In genomic region chr19:8731428-8732169, GRCh38 we compare ENCODE assay signal across 24 cellular contexts. TPM values are rescaled to one million over a fixed set of nuclear protein-coding genes. Genes with fewer than 3 reads are reported as not detected.
A peak's percentile ranks its signal among the peaks of the same experiment; 100 is the strongest.
DNase-seq lines count a peak whose midpoint lies in the region; ATAC-seq and TF ChIP-seq lines count a peak whose summit lies in the region.
"Had no signal": no experiment of that assay in that cellular context is flagged by ENCODE, and none has a peak within 500 bp of the region (broad histone marks: within the 10 kb centered on the region; RNA-seq: fewer than 3 reads in every experiment).

No MANE protein-coding gene starts in this region.

- H3F3A ChIP-seq in SK-N-SH (replicated peaks; ENCODE audit: insufficient read depth), result no peaks in the 10 kb centered on the region

- no peak overlapping the region for H2AFZ ChIP-seq in SK-N-SH (ENCODE audit: low read depth)

- ATAC-seq in SK-N-SH treated with all-trans-retinoic acid at 6 μM for 48 hours, result no peak
- ATAC-seq in HG02884 (IDR thresholded peaks at IDR 0.05; ENCODE audit: unreplicated experiment), result no peak

- H3K36me3 ChIP-seq in SK-N-SH (replicated peaks in 1 of 2; ENCODE audit: control insufficient read depth in 1 of 2, insufficient read depth in 2 of 2, low read length in 1 of 2) (no peaks in the 10 kb centered on the region), liver (ENCODE audit: control insufficient read depth in 4 of 4, insufficient read depth in 3 of 4, low read depth in 1 of 4, low read length in 3 of 4) (no peaks in the 10 kb centered on the region)
- H3K36me3 ChIP-seq: BE2C, cardiac muscle cell had no signal

- H3K9ac ChIP-seq in SK-N-SH (no peak overlapping the region), liver (ENCODE audit: low read depth in 1 of 2, low read length in 2 of 2) (no peak overlapping the region)

- TF ChIP-seq CTCF in SK-N-SH (IDR thresholded peaks at IDR 0.05) (no peak), liver (IDR thresholded peaks at IDR 0.05; ENCODE audit: low read depth, low read length, missing input control) (no peak)

- H3K9me2 ChIP-seq in SK-N-SH, result no peaks in the 10 kb centered on the region

- H3K4me2 ChIP-seq in SK-N-SH, result no peak overlapping the region

- intact Hi-C loops in posterior vena cava (cut with DNase I), result no loop called here

- POLR2A ChIA-PET in SK-N-SH (lab: Yijun Ruan, JAX), result no interaction called here

- no peak for DNase-seq in SK-N-SH
- DNase-seq in activated CD4-positive, alpha-beta T cell treated with anti-CD3 and anti-CD28 coated beads, Interleukin-2, amount 50 U/mL, for 48 hours, result peak; percentile 5
- DNase-seq in SKM-1 treated with dmso at 0.1 percent for 144 hours (lab: John Stamatoyannopoulos, UW; ENCODE audit: unreplicated experiment), result no peak
- no peak for DNase-seq in posterior vena cava (ENCODE audit: low spot score)
- DNase-seq: 8988T, amniotic stem cell, BE2C, H9, MV-4-11, natural killer cell, NCI-H2029, NCI-H446 treated with DMSO at 0.1 percent for 48 hours, posterior cingulate gyrus had no signal

- 29% methylated on average over 19 of the region's 19 CpGs for WGBS in SK-N-SH (ENCODE audit: low lambda C conversion rate)
- WGBS in liver, result 52% methylated on average over 19 of the region's 19 CpGs

- H3K4me3 ChIP-seq in SK-N-SH (ENCODE audit: low read depth in 2 of 2, low read length in 1 of 2), result no peak overlapping the region
- no peak overlapping the region for H3K4me3 ChIP-seq in liver (ENCODE audit: low read depth in 1 of 3, low read length in 3 of 3)
- H3K4me3 ChIP-seq: cardiac muscle cell, skin epidermis had no signal

- H3K4me1 ChIP-seq in SK-N-SH (ENCODE audit: control insufficient read depth in 1 of 2, insufficient read depth in 2 of 2, low read depth in 1 of 2, low read length in 1 of 2) (no peaks in the 10 kb centered on the region), liver (ENCODE audit: control insufficient read depth in 4 of 4, insufficient read depth in 4 of 4, low read length in 3 of 4) (no peaks in the 10 kb centered on the region)
- H3K4me1 ChIP-seq: BE2C had no signal

- TF ChIP-seq RAD21 in SK-N-SH (IDR thresholded peaks at IDR 0.05; ENCODE audit: low read length) (no peak), Ishikawa (IDR thresholded peaks at IDR 0.05; ENCODE audit: low read depth) (no peak), liver (IDR thresholded peaks at IDR 0.05) (no peak)

- no peaks in the 10 kb centered on the region for H3K79me2 ChIP-seq in SK-N-SH (ENCODE audit: insufficient read depth)

- TF ChIP-seq EP300 in SK-N-SH (IDR thresholded peaks at IDR 0.05; ENCODE audit: borderline replicate concordance in 1 of 2, low read depth in 1 of 2, low read length in 1 of 2) (no peak), Ishikawa (IDR thresholded peaks at IDR 0.05; ENCODE audit: borderline replicate concordance) (no peak)

- H3K9me3 ChIP-seq in SK-N-SH (no peaks in the 10 kb centered on the region), liver (ENCODE audit: control insufficient read depth in 4 of 4, low read length in 3 of 4) (peaks cover 0 to 4% (median 0%) of the 10 kb centered on the region in 4 donors)
- H3K9me3 ChIP-seq: BE2C had no signal

- no peaks in the 10 kb centered on the region for H3K27me3 ChIP-seq in SK-N-SH (ENCODE audit: insufficient read depth)
- H3K27me3 ChIP-seq in liver (ENCODE audit: control insufficient read depth in 4 of 4, insufficient read depth in 4 of 4, low read length in 3 of 4), result no peaks in the 10 kb centered on the region
- H3K27me3 ChIP-seq: BE2C, cardiac muscle cell had no signal

- CTCF ChIA-PET in SK-N-SH (lab: Yijun Ruan, JAX), result no interaction called here

- H3K27ac ChIP-seq in SK-N-SH (ENCODE audit: low read depth in 2 of 2, low read length in 1 of 2) (no peak overlapping the region), liver (ENCODE audit: low read depth in 1 of 2, low read length in 2 of 2) (no peak overlapping the region)
- H3K27ac ChIP-seq: cardiac muscle cell, skin epidermis had no signal

- no peaks in the 10 kb centered on the region for H4K20me1 ChIP-seq in SK-N-SH (ENCODE audit: insufficient read depth)

TF ChIP-seq in SK-N-SH treated with all-trans-retinoic acid at 6 μM for 48 hours, 23 proteins besides CTCF, POLR2A, EP300 and RAD21:
- TF ChIP-seq CSDC2 (CRISPR knock-in tag; IDR thresholded peaks at IDR 0.05), result no peak
- no peak for TF ChIP-seq TOX (CRISPR knock-in tag; IDR thresholded peaks at IDR 0.05; ENCODE audit: borderline replicate concordance)
- TF ChIP-seq POU6F1 (CRISPR knock-in tag; IDR thresholded peaks at IDR 0.05; ENCODE audit: borderline replicate concordance, low read depth), result no peak
- TF ChIP-seq BACH2 (CRISPR knock-in tag; IDR thresholded peaks at IDR 0.05; ENCODE audit: borderline replicate concordance), result no peak
TF ChIP-seq in SK-N-SH treated with all-trans-retinoic acid at 6 μM for 48 hours: peak in this region for 0.

TF ChIP-seq in Ishikawa, 13 proteins besides CTCF, POLR2A, EP300 and RAD21 (continues in another document):
- TF ChIP-seq CEBPB (IDR thresholded peaks at IDR 0.05) (no peak), TAF1 (IDR thresholded peaks at IDR 0.05; ENCODE audit: low read depth) (no peak), YY1 (IDR thresholded peaks at IDR 0.05; ENCODE audit: low read depth) (no peak)
- TF ChIP-seq, protein P1, sequence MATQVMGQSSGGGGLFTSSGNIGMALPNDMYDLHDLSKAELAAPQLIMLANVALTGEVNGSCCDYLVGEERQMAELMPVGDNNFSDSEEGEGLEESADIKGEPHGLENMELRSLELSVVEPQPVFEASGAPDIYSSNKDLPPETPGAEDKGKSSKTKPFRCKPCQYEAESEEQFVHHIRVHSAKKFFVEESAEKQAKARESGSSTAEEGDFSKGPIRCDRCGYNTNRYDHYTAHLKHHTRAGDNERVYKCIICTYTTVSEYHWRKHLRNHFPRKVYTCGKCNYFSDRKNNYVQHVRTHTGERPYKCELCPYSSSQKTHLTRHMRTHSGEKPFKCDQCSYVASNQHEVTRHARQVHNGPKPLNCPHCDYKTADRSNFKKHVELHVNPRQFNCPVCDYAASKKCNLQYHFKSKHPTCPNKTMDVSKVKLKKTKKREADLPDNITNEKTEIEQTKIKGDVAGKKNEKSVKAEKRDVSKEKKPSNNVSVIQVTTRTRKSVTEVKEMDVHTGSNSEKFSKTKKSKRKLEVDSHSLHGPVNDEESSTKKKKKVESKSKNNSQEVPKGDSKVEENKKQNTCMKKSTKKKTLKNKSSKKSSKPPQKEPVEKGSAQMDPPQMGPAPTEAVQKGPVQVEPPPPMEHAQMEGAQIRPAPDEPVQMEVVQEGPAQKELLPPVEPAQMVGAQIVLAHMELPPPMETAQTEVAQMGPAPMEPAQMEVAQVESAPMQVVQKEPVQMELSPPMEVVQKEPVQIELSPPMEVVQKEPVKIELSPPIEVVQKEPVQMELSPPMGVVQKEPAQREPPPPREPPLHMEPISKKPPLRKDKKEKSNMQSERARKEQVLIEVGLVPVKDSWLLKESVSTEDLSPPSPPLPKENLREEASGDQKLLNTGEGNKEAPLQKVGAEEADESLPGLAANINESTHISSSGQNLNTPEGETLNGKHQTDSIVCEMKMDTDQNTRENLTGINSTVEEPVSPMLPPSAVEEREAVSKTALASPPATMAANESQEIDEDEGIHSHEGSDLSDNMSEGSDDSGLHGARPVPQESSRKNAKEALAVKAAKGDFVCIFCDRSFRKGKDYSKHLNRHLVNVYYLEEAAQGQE (IDR thresholded peaks at IDR 0.05; ENCODE audit: low read depth), result peak; percentile 95
- TF ChIP-seq, protein P2, sequence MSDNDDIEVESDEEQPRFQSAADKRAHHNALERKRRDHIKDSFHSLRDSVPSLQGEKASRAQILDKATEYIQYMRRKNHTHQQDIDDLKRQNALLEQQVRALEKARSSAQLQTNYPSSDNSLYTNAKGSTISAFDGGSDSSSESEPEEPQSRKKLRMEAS (IDR thresholded peaks at IDR 0.05), result peak; percentile 94

TF ChIP-seq in liver, 16 proteins besides CTCF, POLR2A, EP300 and RAD21:
- TF ChIP-seq RXRA (IDR thresholded peaks at IDR 0.05) (no peak), GABPA (IDR thresholded peaks at IDR 0.05 in 1 of 2, conservative IDR thresholded peaks at IDR 0.05 in 1 of 2) (no peak), TAF1 (conservative IDR thresholded peaks at IDR 0.05) (no peak)
- TF ChIP-seq, protein P1 (IDR thresholded peaks at IDR 0.05), result peak; percentile 93

RNA-seq across cellular contexts. Expression of gene OR2Z1, which starts 10.2 kb away (rescaled TPM):
- polyA plus RNA-seq in SK-N-SH (2012; rRNA removed), result not detected in 2 replicates
- not detected in 2 replicates for polyA plus RNA-seq in SK-N-SH (2012; cell fraction: cytosol; rRNA removed)
- polyA plus RNA-seq in SK-N-SH (2012; cell fraction: nucleus; rRNA removed), result not detected in 2 replicates
- total RNA-seq in liver, result not detected
- not detected for polyA plus RNA-seq in liver
- not detected for total RNA-seq in posterior vena cava
- total RNA-seq: cardiac muscle cell, endothelial cell of umbilical vein, G401, H9, kidney epithelial cell, mesenteric fat pad, urinary bladder had no signal
- polyA plus RNA-seq: cardiac muscle cell, endothelial cell of umbilical vein, urinary bladder had no signal

RNA-seq across cellular contexts. Expression of gene ACTL9, which starts 33.0 kb away (rescaled TPM):
- not detected in 2 replicates for polyA plus RNA-seq in SK-N-SH (2012; rRNA removed)
- polyA plus RNA-seq in SK-N-SH (2012; cell fraction: cytosol; rRNA removed), result not detected in 2 replicates
- polyA plus RNA-seq in SK-N-SH (2012; cell fraction: nucleus; rRNA removed), result not detected in 2 replicates
- not detected for total RNA-seq in liver
- polyA plus RNA-seq in liver, result not detected
- not detected for total RNA-seq in posterior vena cava
- total RNA-seq: cardiac muscle cell, endothelial cell of umbilical vein, G401, H9, kidney epithelial cell, mesenteric fat pad, natural killer cell, urinary bladder had no signal
- polyA plus RNA-seq: cardiac muscle cell, endothelial cell of umbilical vein, urinary bladder had no signal

Comparison
In these comparisons a context has a peak if more than half of its experiments do, and no peak if none do; other contexts are left out.
1. DNase-seq: peak in activated CD4-positive, alpha-beta T cell treated with anti-CD3 and anti-CD28 coated beads, Interleukin-2, amount 50 U/mL, for 48 hours (2 of 2); none in SK-N-SH (single experiment), SKM-1 treated with dmso at 0.1 percent for 144 hours (single experiment) and posterior vena cava (single experiment).